ENCODE assay signal across 9 cellular contexts in genomic region chr5:126339215-126339805, GRCh38.
DNase-seq lines count a peak whose midpoint lies in the region; ATAC-seq and TF ChIP-seq lines count a peak whose summit lies in the region.
"Had no signal": no experiment of that assay in that cellular context is flagged by ENCODE, and none has a peak within 500 bp of the region (broad histone marks: within the 10 kb centered on the region; RNA-seq: fewer than 3 reads in every experiment).

No MANE protein-coding gene starts in this region.

- no peak overlapping the region for H3K4me3 Mint-ChIP-seq in activated T-cell treated with anti-CD3 and anti-CD28 coated beads, Interleukin-2, amount 50 U/mL, for 4 hours

- peaks cover 9% of the 10 kb centered on the region for H3K4me1 ChIP-seq in foreskin keratinocyte

- peak in 5 of 6 experiments; percentile 21 to 71 (median 28) for DNase-seq in stimulated activated naive CD4-positive, alpha-beta T cell (lab: John Stamatoyannopoulos, UW)
- DNase-seq in stimulated activated naive CD4-positive, alpha-beta T cell treated with Interleukin-2 at 50 U/mL for 16 hours (lab: John Stamatoyannopoulos, UW) = no peak
- DNase-seq in NCI-H748 (lab: John Stamatoyannopoulos, UW; ENCODE audit: unreplicated experiment) (peak; percentile 66), foreskin keratinocyte (peak in 1 of 2 donors; percentile 53), putamen (ENCODE audit: low spot score) (peak; percentile 57), GOT3 (lab: John Stamatoyannopoulos, UW) (no peak)
- DNase-seq in activated T-cell treated with anti-CD3 and anti-CD28 coated beads, Interleukin-2, amount 50 U/mL, for 4 hours = peak; percentile 27
- DNase-seq: right cardiac atrium had no signal

- no peaks in the 10 kb centered on the region for H3K9me3 Mint-ChIP-seq in activated T-cell treated with anti-CD3 and anti-CD28 coated beads, Interleukin-2, amount 50 U/mL, for 4 hours

- H3K27ac ChIP-seq in foreskin keratinocyte = no peak overlapping the region

- peaks cover 19% of the 10 kb centered on the region for H3K27me3 Mint-ChIP-seq in activated T-cell treated with anti-CD3 and anti-CD28 coated beads, Interleukin-2, amount 50 U/mL, for 4 hours (ENCODE audit: low read depth)

- no peaks in the 10 kb centered on the region for H3K4me1 Mint-ChIP-seq in activated T-cell treated with anti-CD3 and anti-CD28 coated beads, Interleukin-2, amount 50 U/mL, for 4 hours (ENCODE audit: low read depth)

- no peaks in the 10 kb centered on the region for H3K36me3 Mint-ChIP-seq in activated T-cell treated with anti-CD3 and anti-CD28 coated beads, Interleukin-2, amount 50 U/mL, for 4 hours (ENCODE audit: insufficient read depth)

- H3K27me3 ChIP-seq in foreskin keratinocyte = no peaks in the 10 kb centered on the region

- TF ChIP-seq CTCF in foreskin keratinocyte (conservative IDR thresholded peaks at IDR 0.05) = peak; percentile 91

- peak; percentile 79 for ATAC-seq in HG02885 (IDR thresholded peaks at IDR 0.05; ENCODE audit: poor library complexity, unreplicated experiment)
- ATAC-seq in activated T-cell treated with anti-CD3 and anti-CD28 coated beads, Interleukin-2, amount 50 U/mL, for 4 hours = peak in 1 of 2 donors; percentile 34
- no peak for ATAC-seq in foreskin keratinocyte

Comparison
In these comparisons a context has a peak if more than half of its experiments do, and no peak if none do; other contexts are left out.
1. DNase-seq: peak in stimulated activated naive CD4-positive, alpha-beta T cell (5 of 6), NCI-H748 (single experiment), activated T-cell treated with anti-CD3 and anti-CD28 coated beads, Interleukin-2, amount 50 U/mL, for 4 hours (single experiment) and putamen (single experiment); none in stimulated activated naive CD4-positive, alpha-beta T cell treated with Interleukin-2 at 50 U/mL for 16 hours (single experiment) and GOT3 (single experiment).